ENCODE assay signal across 8 cellular contexts in the genomic region with DNA sequence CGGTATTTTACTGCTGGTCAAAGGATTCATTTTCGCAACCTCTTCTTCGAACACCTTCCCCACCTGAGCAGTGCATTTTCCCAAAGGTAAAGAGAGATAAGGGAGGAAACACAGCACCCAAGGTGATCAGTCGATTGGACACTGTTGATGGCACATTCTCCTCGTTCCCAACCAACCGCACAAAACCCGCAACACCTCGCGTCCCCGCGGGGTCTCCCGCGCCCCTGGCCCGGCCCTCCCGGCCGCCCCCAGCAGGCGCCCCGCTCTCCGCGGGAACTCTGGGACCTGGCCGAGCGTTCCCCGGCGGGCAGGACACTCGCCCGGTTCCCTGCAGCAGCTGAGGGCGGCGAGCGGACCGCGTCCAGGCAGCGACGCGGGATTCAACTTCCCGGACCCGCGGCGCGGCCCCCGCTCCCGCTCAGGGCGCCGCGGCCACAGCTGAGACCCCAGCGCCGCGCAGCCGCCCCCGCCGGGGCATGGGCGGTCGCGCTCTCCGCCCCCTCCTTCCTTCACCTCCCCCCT. TPM values are rescaled to one million over a fixed set of nuclear protein-coding genes. Genes with fewer than 3 reads are reported as not detected.
A peak's percentile ranks its signal among the peaks of the same experiment; 100 is the strongest.
DNase-seq lines count a peak whose midpoint lies in the region; ATAC-seq and TF ChIP-seq lines count a peak whose summit lies in the region.

No MANE protein-coding gene starts in this region.

- H3K27ac ChIP-seq in substantia nigra (ENCODE audit: low read depth, low read length, poor library complexity, severe bottlenecking), result peak overlapping the region; percentile 58

- peaks cover 0 to 6% (median 4%) of the 10 kb centered on the region in 5 experiments for H3K9me3 Mint-ChIP-seq in brain

- H3K27ac Mint-ChIP-seq in brain, result peak overlapping the region; percentile 79 to 96 (median 95)

- no peak for TF ChIP-seq CTCF in brain (conservative IDR thresholded peaks at IDR 0.05)

- DNase-seq in AG08395 (ENCODE audit: low spot score) (peak; percentile 14), kidney tubule cell (ENCODE audit: low spot score) (peak; percentile 20), substantia nigra (lab: John Stamatoyannopoulos, UW) (peak in 3 of 49 donors; percentile 9 to 45 (median 9)), NCI-H187 treated with DMSO at 0.1 percent for 48 hours (lab: John Stamatoyannopoulos, UW) (no peak)

- H3K4me3 Mint-ChIP-seq in brain, result peak overlapping the region; percentile 94 to 100 (median 99)

- peak; percentile 15 for ATAC-seq in GM18909 (IDR thresholded peaks at IDR 0.05; ENCODE audit: poor library complexity, unreplicated experiment)
- peak; percentile 22 for ATAC-seq in HG03432 (IDR thresholded peaks at IDR 0.05; ENCODE audit: unreplicated experiment)
- ATAC-seq in HG03457 (IDR thresholded peaks at IDR 0.05; ENCODE audit: unreplicated experiment), result no peak

- no peaks in the 10 kb centered on the region for H3K36me3 Mint-ChIP-seq in brain

- peaks cover 26% of the 10 kb centered on the region for H3K27me3 Mint-ChIP-seq in brain

- H3K4me1 Mint-ChIP-seq in brain, result peaks cover 31% of the 10 kb centered on the region

RNA-seq across cellular contexts. Expression of a gene that starts 0.5 kb away (rescaled TPM):
- 5.9 TPM for polyA plus RNA-seq in brain (ENCODE audit: insufficient read depth, low read depth, low replicate concordance)
